ENCODE assay signal across 13 cellular contexts in the genomic region with DNA sequence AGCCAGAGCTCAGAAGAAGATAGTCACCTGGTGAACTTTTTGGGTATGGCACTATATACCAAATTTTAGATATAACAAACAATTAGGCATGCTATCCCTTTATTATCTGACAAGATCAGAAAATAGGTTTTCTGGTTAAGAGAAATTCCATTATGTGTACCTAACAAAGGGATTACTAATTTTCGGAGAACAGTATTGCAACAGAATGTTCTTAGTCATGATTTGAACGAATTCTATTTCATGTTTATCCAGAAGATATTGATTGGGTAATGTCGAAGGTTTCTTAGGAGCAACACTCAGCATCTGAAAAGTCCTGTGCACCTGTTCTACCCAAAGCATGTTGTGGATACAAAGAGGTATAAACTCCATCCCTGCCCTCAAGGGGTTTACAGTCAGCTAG. TPM values are rescaled to one million over a fixed set of nuclear protein-coding genes. Genes with fewer than 3 reads are reported as not detected.
DNase-seq lines count a peak whose midpoint lies in the region; ATAC-seq and TF ChIP-seq lines count a peak whose summit lies in the region.
"Had no signal": no experiment of that assay in that cellular context is flagged by ENCODE, and none has a peak within 500 bp of the region (broad histone marks: within the 10 kb centered on the region; RNA-seq: fewer than 3 reads in every experiment).

No MANE protein-coding gene starts in this region.

- POLR2A ChIA-PET in CD4-positive, alpha-beta T cell (lab: Charles Lee): no interaction called here

- CTCF ChIA-PET in CD4-positive, alpha-beta T cell (lab: Charles Lee): no interaction called here

- DNase-seq in CD4-positive, alpha-beta T cell: no peak
- DNase-seq in T-helper 17 cell: no peak
- peak; percentile 78 for DNase-seq in fibroblast of the aortic adventitia (ENCODE audit: low read depth)
- DNase-seq in sigmoid colon: no peak
- DNase-seq in hippocampal formation (lab: John Stamatoyannopoulos, UW): no peak
- no peak for DNase-seq in stimulated activated effector memory CD8-positive, alpha-beta T cell treated with anti-CD3 and anti-CD28 coated beads, Interleukin-12 subunit alpha, Interleukin-12 subunit beta, amount 100 ng/mL, for 72 hours (ENCODE audit: low spot score in 2 of 2)
- DNase-seq: DMS79, NCI-H1436 treated with DMSO at 0.1 percent for 48 hours had no signal

- H3K4me1 ChIP-seq in sigmoid colon: peaks cover 0 to 98% (median 82%) of the 10 kb centered on the region in 4 donors

- no peaks in the 10 kb centered on the region for H3K36me3 ChIP-seq in sigmoid colon
- H3K36me3 ChIP-seq: SJSA1 had no signal

- TF ChIP-seq CTCF in CD4-positive, alpha-beta T cell (IDR thresholded peaks at IDR 0.05): no peak
- TF ChIP-seq CTCF in fibroblast of the aortic adventitia (IDR thresholded peaks at IDR 0.05; ENCODE audit: insufficient read depth, low read length): no peak
- TF ChIP-seq CTCF in sigmoid colon (IDR thresholded peaks at IDR 0.05): no peak

- H3K4me3 ChIP-seq in fibroblast of the aortic adventitia (ENCODE audit: low read depth, low read length): no peak overlapping the region
- H3K4me3 ChIP-seq in sigmoid colon: no peak overlapping the region
- H3K4me3 ChIP-seq: SJSA1 had no signal

- peak in 1 of 4 donors; percentile 21 for TF ChIP-seq EP300 in sigmoid colon (IDR thresholded peaks at IDR 0.05)

- no peaks in the 10 kb centered on the region for H3K27me3 Mint-ChIP-seq in CD4-positive, alpha-beta T cell
- H3K27me3 Mint-ChIP-seq in T-helper 17 cell: no peaks in the 10 kb centered on the region
- H3K27me3 Mint-ChIP-seq: activated naive CD8-positive, alpha-beta T cell had no signal

- peaks cover 64% of the 10 kb centered on the region for H3K4me1 Mint-ChIP-seq in CD4-positive, alpha-beta T cell (ENCODE audit: low read depth)
- H3K4me1 Mint-ChIP-seq in T-helper 17 cell: peaks cover 34% of the 10 kb centered on the region
- peaks cover 58% of the 10 kb centered on the region for H3K4me1 Mint-ChIP-seq in stimulated activated effector memory CD8-positive, alpha-beta T cell treated with anti-CD3 and anti-CD28 coated beads, Interleukin-12 subunit alpha, Interleukin-12 subunit beta, amount 100 ng/mL, for 72 hours

- peaks cover 41% of the 10 kb centered on the region for H3K36me3 Mint-ChIP-seq in CD4-positive, alpha-beta T cell (ENCODE audit: low read depth)
- peaks cover 3% of the 10 kb centered on the region for H3K36me3 Mint-ChIP-seq in T-helper 17 cell (ENCODE audit: low read depth)
- H3K36me3 Mint-ChIP-seq in stimulated activated effector memory CD8-positive, alpha-beta T cell treated with anti-CD3 and anti-CD28 coated beads, Interleukin-12 subunit alpha, Interleukin-12 subunit beta, amount 100 ng/mL, for 72 hours: peaks cover 2% of the 10 kb centered on the region

- no peak overlapping the region for H3K27ac ChIP-seq in CD4-positive, alpha-beta T cell (ENCODE audit: low read depth, low read length)
- H3K27ac ChIP-seq in sigmoid colon: peak overlapping the region; percentile 84 to 99 (median 94)
- H3K27ac ChIP-seq: SJSA1 had no signal

- no peaks in the 10 kb centered on the region for H3K9me3 ChIP-seq in CD4-positive, alpha-beta T cell (ENCODE audit: control insufficient read depth, low read length)
- H3K9me3 ChIP-seq in T-helper 17 cell (ENCODE audit: control insufficient read depth, low read length, poor library complexity, severe bottlenecking) (no peaks in the 10 kb centered on the region), sigmoid colon (no peaks in the 10 kb centered on the region)
- H3K9me3 ChIP-seq: SJSA1 had no signal

- H3K9me3 Mint-ChIP-seq in CD4-positive, alpha-beta T cell: no peaks in the 10 kb centered on the region
- no peaks in the 10 kb centered on the region for H3K9me3 Mint-ChIP-seq in stimulated activated effector memory CD8-positive, alpha-beta T cell treated with anti-CD3 and anti-CD28 coated beads, Interleukin-12 subunit alpha, Interleukin-12 subunit beta, amount 100 ng/mL, for 72 hours

- WGBS in sigmoid colon, 2 donors: 87 to 92% methylated on average over 3 of the region's 3 CpGs

- no peak for TF ChIP-seq POLR2A in sigmoid colon (IDR thresholded peaks at IDR 0.05)

- ATAC-seq in CD4-positive, alpha-beta T cell (ENCODE audit: poor library complexity): no peak
- ATAC-seq in T-helper 17 cell: no peak
- ATAC-seq in HG02588 (IDR thresholded peaks at IDR 0.05; ENCODE audit: unreplicated experiment): no peak
- ATAC-seq in HG02759 (IDR thresholded peaks at IDR 0.05; ENCODE audit: unreplicated experiment): no peak
- no peak for ATAC-seq in stimulated activated effector memory CD8-positive, alpha-beta T cell treated with anti-CD3 and anti-CD28 coated beads, Interleukin-12 subunit alpha, Interleukin-12 subunit beta, amount 100 ng/mL, for 72 hours
- ATAC-seq: sciatic nerve had no signal

- intact Hi-C loops in CD4-positive, alpha-beta T cell (cut with DNase I, micrococcal nuclease): no loop called here
- intact Hi-C loops in sigmoid colon (cut with DNase I): no loop called here

- H3K27ac Mint-ChIP-seq in CD4-positive, alpha-beta T cell: peak overlapping the region; percentile 66
- H3K27ac Mint-ChIP-seq in T-helper 17 cell: peak overlapping the region; percentile 59
- H3K27ac Mint-ChIP-seq in stimulated activated effector memory CD8-positive, alpha-beta T cell treated with anti-CD3 and anti-CD28 coated beads, Interleukin-12 subunit alpha, Interleukin-12 subunit beta, amount 100 ng/mL, for 72 hours: no peak overlapping the region

- H3K27me3 ChIP-seq in CD4-positive, alpha-beta T cell (ENCODE audit: control insufficient read depth, insufficient read depth, low read length): no peaks in the 10 kb centered on the region
- H3K27me3 ChIP-seq in sigmoid colon: no peaks in the 10 kb centered on the region
- H3K27me3 ChIP-seq: SJSA1 had no signal

- H3K4me3 Mint-ChIP-seq in CD4-positive, alpha-beta T cell: no peak overlapping the region
- H3K4me3 Mint-ChIP-seq in T-helper 17 cell: no peak overlapping the region
- no peak overlapping the region for H3K4me3 Mint-ChIP-seq in stimulated activated effector memory CD8-positive, alpha-beta T cell treated with anti-CD3 and anti-CD28 coated beads, Interleukin-12 subunit alpha, Interleukin-12 subunit beta, amount 100 ng/mL, for 72 hours
- H3K4me3 Mint-ChIP-seq: activated naive CD8-positive, alpha-beta T cell had no signal

RNA-seq across cellular contexts. Expression of a gene that starts 36.5 kb away (rescaled TPM):
- total RNA-seq in CD4-positive, alpha-beta T cell: 1 to 10 TPM; 6.1 to 6.5 TPM
- total RNA-seq in T-helper 17 cell (10 to 100 TPM; 21.1 to 26.6 TPM), fibroblast of the aortic adventitia (ENCODE audit: low replicate concordance) (28.4 and 76.1 TPM in 2 replicates), sigmoid colon (100 to 1,000 TPM in 2 of 4 donors, 10 to 100 TPM in 2; 83.8 to 148 (median 115) TPM)
- polyA plus RNA-seq in sigmoid colon: 10 to 100 TPM; 22.9 to 39.3 (median 25.8) TPM

RNA-seq across cellular contexts. Expression of a gene that starts 57.0 kb away (rescaled TPM):
- not detected for total RNA-seq in CD4-positive, alpha-beta T cell
- not detected for total RNA-seq in T-helper 17 cell
- total RNA-seq in fibroblast of the aortic adventitia (ENCODE audit: low replicate concordance): not detected in 2 replicates
- not detected for total RNA-seq in sigmoid colon
- 1 to 10 TPM in 1 of 3 donors, under 1 TPM in 1, not detected in 1; 0.92 to 3.0 TPM for polyA plus RNA-seq in sigmoid colon
- total RNA-seq: SJSA1 had no signal
